ENCODE assay signal across 24 cellular contexts in the genomic region with DNA sequence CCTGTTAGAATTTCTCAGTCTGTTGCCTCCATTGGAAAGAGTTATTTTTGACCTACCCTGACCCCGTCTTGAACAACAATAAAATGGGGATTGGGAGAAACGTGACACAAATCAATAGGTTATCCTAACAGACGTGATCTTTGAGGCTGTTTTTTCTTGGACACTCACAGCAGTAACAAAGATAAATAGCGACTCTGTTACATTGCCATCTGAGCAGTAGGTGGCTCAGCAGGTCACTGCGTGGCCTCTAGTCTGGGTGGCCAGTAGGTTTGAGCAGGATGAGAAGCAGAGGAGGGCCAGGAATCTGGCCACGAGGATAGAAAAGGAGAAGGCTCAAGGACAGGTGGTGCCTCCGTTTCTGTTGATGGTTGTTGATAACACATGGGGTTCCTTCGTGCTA.
DNase-seq lines count a peak whose midpoint lies in the region; ATAC-seq and TF ChIP-seq lines count a peak whose summit lies in the region.
"Had no signal": no experiment of that assay in that cellular context is flagged by ENCODE, and none has a peak within 500 bp of the region (broad histone marks: within the 10 kb centered on the region; RNA-seq: fewer than 3 reads in every experiment).

No MANE protein-coding gene starts in this region.

- H3K36me3 Mint-ChIP-seq in progenitor cell of endocrine pancreas (ENCODE audit: insufficient read depth), result no peaks in the 10 kb centered on the region
- H3K36me3 Mint-ChIP-seq: CD14-positive monocyte; CD4-positive, alpha-beta memory T cell had no signal

- H3K4ac ChIP-seq in mesendoderm (ENCODE audit: low read depth, low read length), result no peak overlapping the region

- no peaks in the 10 kb centered on the region for H3K9me3 ChIP-seq in liver (ENCODE audit: control insufficient read depth in 4 of 4, low read length in 3 of 4)
- H3K9me3 ChIP-seq: BE2C, BLaER1 had no signal

- H3K4me1 Mint-ChIP-seq in progenitor cell of endocrine pancreas (ENCODE audit: low read depth), result peaks cover 31% of the 10 kb centered on the region
- H3K4me1 Mint-ChIP-seq: CD14-positive monocyte; CD4-positive, alpha-beta memory T cell; CD4-positive, CD25-positive, alpha-beta regulatory T cell; CD8-positive, alpha-beta memory T cell had no signal

- H2BK5ac ChIP-seq in mesendoderm (ENCODE audit: low read length), result no peak overlapping the region

- peaks cover 17% of the 10 kb centered on the region for H3K27me3 Mint-ChIP-seq in progenitor cell of endocrine pancreas

- TF ChIP-seq RAD21 in liver (IDR thresholded peaks at IDR 0.05), result peak; percentile 58 to 66

- no peak overlapping the region for H2BK120ac ChIP-seq in mesendoderm (ENCODE audit: low read depth, low read length)

- H3K4me1 ChIP-seq in liver (ENCODE audit: control insufficient read depth in 4 of 4, insufficient read depth in 4 of 4, low read length in 3 of 4), result peaks cover 0 to 4% (median 0%) of the 10 kb centered on the region in 4 donors
- H3K4me1 ChIP-seq in mesendoderm (ENCODE audit: control insufficient read depth, low read depth, low read length), result no peaks in the 10 kb centered on the region
- H3K4me1 ChIP-seq: BE2C had no signal

- H3K9ac ChIP-seq in liver (ENCODE audit: low read depth in 1 of 2, low read length in 2 of 2), result no peak overlapping the region
- no peak overlapping the region for H3K9ac ChIP-seq in mesendoderm (ENCODE audit: low read length)
- H3K9ac ChIP-seq: BLaER1 had no signal

- H3K27me3 ChIP-seq in liver (ENCODE audit: control insufficient read depth in 4 of 4, insufficient read depth in 4 of 4, low read length in 3 of 4) (no peaks in the 10 kb centered on the region), mesendoderm (ENCODE audit: insufficient read depth, low read length, poor library complexity) (no peaks in the 10 kb centered on the region)
- H3K27me3 ChIP-seq: BLaER1 had no signal

- no peak overlapping the region for H3K4me3 Mint-ChIP-seq in progenitor cell of endocrine pancreas (ENCODE audit: low read depth)
- H3K4me3 Mint-ChIP-seq: CD14-positive monocyte; CD4-positive, alpha-beta memory T cell; CD4-positive, CD25-positive, alpha-beta regulatory T cell; CD8-positive, alpha-beta memory T cell had no signal

- H3K23ac ChIP-seq in mesendoderm (ENCODE audit: low read length), result no peak overlapping the region

- no peak overlapping the region for H3K4me2 ChIP-seq in mesendoderm (ENCODE audit: low read length)
- H3K4me2 ChIP-seq: BLaER1 had no signal

- peak overlapping the region; percentile 56 for H3K27ac Mint-ChIP-seq in progenitor cell of endocrine pancreas
- H3K27ac Mint-ChIP-seq: CD14-positive monocyte; CD4-positive, alpha-beta memory T cell; CD4-positive, CD25-positive, alpha-beta regulatory T cell; CD8-positive, alpha-beta memory T cell had no signal

- TF ChIP-seq CTCF in liver (IDR thresholded peaks at IDR 0.05; ENCODE audit: low read depth, low read length, missing input control) (peak; percentile 12), progenitor cell of endocrine pancreas (IDR thresholded peaks at IDR 0.05; ENCODE audit: unreplicated experiment) (no peak)

- no peak overlapping the region for H4K5ac ChIP-seq in mesendoderm (ENCODE audit: low read length)

- H3K56ac ChIP-seq in mesendoderm (ENCODE audit: low read length), result no peak overlapping the region

- no peak overlapping the region for H2BK15ac ChIP-seq in mesendoderm (replicated peaks; ENCODE audit: low read depth)

- no peak overlapping the region for H2AK5ac ChIP-seq in mesendoderm (ENCODE audit: low read length)

- H3K4me3 ChIP-seq in liver (ENCODE audit: low read depth in 1 of 3, low read length in 3 of 3) (no peak overlapping the region), mesendoderm (ENCODE audit: low read length) (no peak overlapping the region)
- H3K4me3 ChIP-seq: BLaER1 had no signal

- H3K79me2 ChIP-seq in mesendoderm (ENCODE audit: control insufficient read depth, insufficient read depth, low read length), result no peaks in the 10 kb centered on the region

- H4K8ac ChIP-seq in mesendoderm (ENCODE audit: low read depth, low read length), result no peak overlapping the region

- 34% methylated on average over 8 of the region's 8 CpGs for WGBS in liver
- WGBS in mesendoderm (ENCODE audit: extremely low coverage, insufficient coverage, low lambda C conversion rate), result no CpG with 5 or more reads among the region's 8 CpGs

- H3K9me3 Mint-ChIP-seq in progenitor cell of endocrine pancreas (ENCODE audit: low read depth), result no peaks in the 10 kb centered on the region
- H3K9me3 Mint-ChIP-seq: CD8-positive, alpha-beta memory T cell had no signal

- H3K36me3 ChIP-seq in liver (ENCODE audit: control insufficient read depth in 4 of 4, insufficient read depth in 3 of 4, low read depth in 1 of 4, low read length in 3 of 4), result no peaks in the 10 kb centered on the region
- H3K36me3 ChIP-seq in mesendoderm (ENCODE audit: control insufficient read depth, insufficient read depth, low read length), result no peaks in the 10 kb centered on the region
- H3K36me3 ChIP-seq: BE2C, BLaER1 had no signal

- ATAC-seq in left lobe of liver, result peak; percentile 95
- ATAC-seq in HG03039 (IDR thresholded peaks at IDR 0.05; ENCODE audit: unreplicated experiment), result no peak

- H3K79me1 ChIP-seq in mesendoderm (ENCODE audit: low read length), result no peaks in the 10 kb centered on the region

- H3K27ac ChIP-seq in liver (ENCODE audit: low read depth in 1 of 2, low read length in 2 of 2), result no peak overlapping the region
- H3K27ac ChIP-seq in mesendoderm (ENCODE audit: low read depth, low read length), result no peak overlapping the region
- H3K27ac ChIP-seq: BLaER1 had no signal

- DNase-seq in HuH-7 (ENCODE audit: low spot score), result peak; percentile 20
- peak; percentile 49 for DNase-seq in left lobe of liver (ENCODE audit: low spot score)
- no peak for DNase-seq in progenitor cell of endocrine pancreas (ENCODE audit: low spot score, unreplicated experiment)
- no peak for DNase-seq in NCI-H526 treated with DMSO at 0.1 percent for 48 hours (lab: John Stamatoyannopoulos, UW)
- DNase-seq in mesendoderm, result no peak
- DNase-seq in central memory CD4-positive, alpha-beta T cell, result no peak
- DNase-seq: 8988T; ACHN; BE2C; C1 segment of cervical spinal cord; CD4-positive, alpha-beta memory T cell; CD4-positive, CD25-positive, alpha-beta regulatory T cell; CD8-positive, alpha-beta memory T cell; COR-L47; DMS 273 treated with DMSO at 0.1 percent for 48 hours; DMS153; DMS53; DMS79; DND-41; GF-D8 had no signal

- H3K18ac ChIP-seq in mesendoderm (ENCODE audit: low read length), result no peak overlapping the region

TF ChIP-seq in liver, 16 proteins besides CTCF, POLR2A, EP300 and RAD21:
- TF ChIP-seq HNF4A (conservative IDR thresholded peaks at IDR 0.05), result peak; percentile 25 to 33
- peak; percentile 57 to 66 for TF ChIP-seq RXRA (IDR thresholded peaks at IDR 0.05)
- TF ChIP-seq EGR1 (IDR thresholded peaks at IDR 0.05; ENCODE audit: low read depth in 2 of 2), result no peak
- TF ChIP-seq FOXA2 (IDR thresholded peaks at IDR 0.05), result peak; percentile 17
- TF ChIP-seq TAF1 (conservative IDR thresholded peaks at IDR 0.05), result no peak
- peak; percentile 62 for TF ChIP-seq NR2F2 (IDR thresholded peaks at IDR 0.05)

Comparison
In these comparisons a context has a peak if more than half of its experiments do, and no peak if none do; other contexts are left out.
1. DNase-seq: peak in HuH-7 (single experiment) and left lobe of liver (single experiment); none in progenitor cell of endocrine pancreas (single experiment), NCI-H526 treated with DMSO at 0.1 percent for 48 hours (single experiment), mesendoderm (single experiment) and central memory CD4-positive, alpha-beta T cell (single experiment).